21 cellular contexts compared by ENCODE assay signal in genomic region chr12:119621878-119622277, GRCh38. TPM values are rescaled to one million over a fixed set of nuclear protein-coding genes. Genes with fewer than 3 reads are reported as not detected.
"Had no signal": no experiment of that assay in that cellular context is flagged by ENCODE, and none has a peak within 500 bp of the region (broad histone marks: within the 10 kb centered on the region; RNA-seq: fewer than 3 reads in every experiment).

No MANE protein-coding gene starts in this region.

- DNase-seq: activated CD4-positive, alpha-beta memory T cell treated with anti-CD3 and anti-CD28 coated beads for 36 hours; activated CD8-positive, alpha-beta memory T cell treated with anti-CD3 and anti-CD28 coated beads, Interleukin-2, amount 10 ng/mL, durations not matched to agents 7 days and 5 days; activated effector memory CD4-positive, alpha-beta T cell treated with anti-CD3 and anti-CD28 coated beads, Interleukin-2, amount 50 U/mL, for 16 hours; activated T-cell treated with anti-CD3 and anti-CD28 coated beads, Interleukin-2, amount 50 U/mL, for 24 hours; body of pancreas; esophagus squamous epithelium; foreskin melanocyte; heart left ventricle; immature natural killer cell; naive thymus-derived CD4-positive, alpha-beta T cell; stimulated activated CD4-positive, alpha-beta T cell treated with anti-CD3 and anti-CD28 coated beads, Interleukin-15, amount 100 ng/mL, for 24 hours; stimulated activated CD4-positive, alpha-beta T cell treated with anti-CD3 and anti-CD28 coated beads, Interleukin-4, amount 100 ng/mL, for 1 hour; stimulated activated naive B cell treated with anti-CD40 and anti-IgM and Interleukin-4, amounts not matched to agents 10 μg/mL and 1 μg/mL and 100 μg/mL, for 72 hours; T-cell; T-helper 9 cell; trophoblast cell had no signal

- H3K79me2 ChIP-seq: parathyroid adenoma had no signal

- H3K4me3 Mint-ChIP-seq: activated CD4-positive, alpha-beta memory T cell treated with anti-CD3 and anti-CD28 coated beads for 36 hours; activated CD8-positive, alpha-beta memory T cell treated with anti-CD3 and anti-CD28 coated beads, Interleukin-2, amount 10 ng/mL, durations not matched to agents 7 days and 5 days; activated T-cell treated with anti-CD3 and anti-CD28 coated beads, Interleukin-2, amount 50 U/mL, for 24 hours; central memory CD8-positive, alpha-beta T cell; immature natural killer cell; naive thymus-derived CD4-positive, alpha-beta T cell; stimulated activated naive B cell treated with anti-CD40 and anti-IgM and Interleukin-4, amounts not matched to agents 10 μg/mL and 1 μg/mL and 100 μg/mL, for 72 hours; T-cell had no signal

- H3K4me3 ChIP-seq: body of pancreas, coronary artery, esophagus squamous epithelium, heart left ventricle had no signal

- H3K27me3 ChIP-seq: body of pancreas had no signal

- H3K36me3 ChIP-seq: esophagus squamous epithelium, heart left ventricle had no signal

- H3K36me3 Mint-ChIP-seq: activated CD8-positive, alpha-beta memory T cell treated with anti-CD3 and anti-CD28 coated beads, Interleukin-2, amount 10 ng/mL, durations not matched to agents 7 days and 5 days; immature natural killer cell; stimulated activated naive B cell treated with anti-CD40 and anti-IgM and Interleukin-4, amounts not matched to agents 10 μg/mL and 1 μg/mL and 100 μg/mL, for 72 hours; T-cell had no signal

- H3K4me1 Mint-ChIP-seq: central memory CD8-positive, alpha-beta T cell; immature natural killer cell; naive thymus-derived CD4-positive, alpha-beta T cell; stimulated activated naive B cell treated with anti-CD40 and anti-IgM and Interleukin-4, amounts not matched to agents 10 μg/mL and 1 μg/mL and 100 μg/mL, for 72 hours; T-cell had no signal

- H3K4me1 ChIP-seq: body of pancreas, esophagus squamous epithelium, heart left ventricle had no signal

- H3K27ac ChIP-seq: body of pancreas, coronary artery, esophagus squamous epithelium, heart left ventricle, parathyroid adenoma had no signal

- ATAC-seq: activated CD8-positive, alpha-beta memory T cell treated with anti-CD3 and anti-CD28 coated beads, Interleukin-2, amount 10 ng/mL, durations not matched to agents 7 days and 5 days; body of pancreas; heart left ventricle; naive thymus-derived CD4-positive, alpha-beta T cell; stimulated activated naive B cell treated with anti-CD40 and anti-IgM and Interleukin-4, amounts not matched to agents 10 μg/mL and 1 μg/mL and 100 μg/mL, for 72 hours; T-cell had no signal

- H2AFZ ChIP-seq: parathyroid adenoma had no signal

- H3K9me3 ChIP-seq: esophagus squamous epithelium had no signal

- H3K9ac ChIP-seq: parathyroid adenoma had no signal

- H3K27ac Mint-ChIP-seq: activated CD4-positive, alpha-beta memory T cell treated with anti-CD3 and anti-CD28 coated beads for 36 hours; activated CD8-positive, alpha-beta memory T cell treated with anti-CD3 and anti-CD28 coated beads, Interleukin-2, amount 10 ng/mL, durations not matched to agents 7 days and 5 days; activated naive CD4-positive, alpha-beta T cell treated with anti-CD3 and anti-CD28 coated beads, Interleukin-2, amount 50 U/mL, for 72 hours; activated T-cell treated with anti-CD3 and anti-CD28 coated beads, Interleukin-2, amount 50 U/mL, for 24 hours; immature natural killer cell; naive thymus-derived CD4-positive, alpha-beta T cell; stimulated activated naive B cell treated with anti-CD40 and anti-IgM and Interleukin-4, amounts not matched to agents 10 μg/mL and 1 μg/mL and 100 μg/mL, for 72 hours; T-cell had no signal

RNA-seq across cellular contexts. Expression of gene TMEM233, which starts 28.3 kb away (rescaled TPM):
- total RNA-seq: activated CD4-positive, alpha-beta memory T cell treated with anti-CD3 and anti-CD28 coated beads for 36 hours; activated CD8-positive, alpha-beta memory T cell treated with anti-CD3 and anti-CD28 coated beads, Interleukin-2, amount 10 ng/mL, durations not matched to agents 7 days and 5 days; activated naive CD4-positive, alpha-beta T cell treated with anti-CD3 and anti-CD28 coated beads, Interleukin-2, amount 50 U/mL, for 72 hours; mononuclear cell; naive thymus-derived CD4-positive, alpha-beta T cell; T-cell had no signal
- polyA plus RNA-seq: immature natural killer cell; naive thymus-derived CD4-positive, alpha-beta T cell had no signal
